ENCODE assay signal across 25 cellular contexts in genomic region chr11:63243533-63243932, GRCh38. TPM values are rescaled to one million over a fixed set of nuclear protein-coding genes. Genes with fewer than 3 reads are reported as not detected.
DNase-seq lines count a peak whose midpoint lies in the region; ATAC-seq and TF ChIP-seq lines count a peak whose summit lies in the region.
"Had no signal": no experiment of that assay in that cellular context is flagged by ENCODE, and none has a peak within 500 bp of the region (broad histone marks: within the 10 kb centered on the region; RNA-seq: fewer than 3 reads in every experiment).

TSS of gene SLC22A25 (minus strand) at chr11:63243599. CDS start at chr11:63229652, 13,947 bp downstream.

- H3K27ac ChIP-seq in esophagus squamous epithelium (peak within 1 kb of the TSS in 3 of 4 donors; percentile 62 to 86 (median 81)), thyroid gland (no peak within 1 kb of the TSS)
- H3K27ac ChIP-seq: cardiac muscle cell, gastrocnemius medialis, neural progenitor cell, psoas muscle had no signal

- H3K4me1 Mint-ChIP-seq in activated naive CD4-positive, alpha-beta T cell treated with anti-CD3 and anti-CD28 coated beads, Interleukin-2, amount 50 U/mL, for 24 hours, result peaks cover 41% of the 10 kb centered on the region
- H3K4me1 Mint-ChIP-seq: activated B cell treated with CpG ODN at 0.5 μM for 24 hours; activated CD4-positive, alpha-beta memory T cell treated with anti-CD3 and anti-CD28 coated beads, Interleukin-2, amount 10 ng/mL, durations not matched to agents 7 days and 5 days; B cell; neural progenitor cell had no signal

- intact Hi-C loops in esophagus squamous epithelium (cut with DNase I), result no loop called here
- intact Hi-C loops in thyroid gland (cut with DNase I), result no loop called here

- H3K27me3 ChIP-seq in esophagus squamous epithelium, result no peaks in the 10 kb centered on the region
- no peaks in the 10 kb centered on the region for H3K27me3 ChIP-seq in thyroid gland
- H3K27me3 ChIP-seq: cardiac muscle cell, gastrocnemius medialis, neural progenitor cell had no signal

- H3K9me3 Mint-ChIP-seq in activated naive CD4-positive, alpha-beta T cell treated with anti-CD3 and anti-CD28 coated beads, Interleukin-2, amount 50 U/mL, for 24 hours, result no peaks in the 10 kb centered on the region
- H3K9me3 Mint-ChIP-seq: activated B cell treated with CpG ODN at 0.5 μM for 24 hours; activated CD4-positive, alpha-beta memory T cell treated with anti-CD3 and anti-CD28 coated beads, Interleukin-2, amount 10 ng/mL, durations not matched to agents 7 days and 5 days; neural progenitor cell had no signal

- H3K36me3 Mint-ChIP-seq in activated naive CD4-positive, alpha-beta T cell treated with anti-CD3 and anti-CD28 coated beads, Interleukin-2, amount 50 U/mL, for 24 hours, result no peaks in the 10 kb centered on the region
- H3K36me3 Mint-ChIP-seq: neural progenitor cell had no signal

- no peaks in the 10 kb centered on the region for H3K9me3 ChIP-seq in esophagus squamous epithelium
- no peaks in the 10 kb centered on the region for H3K9me3 ChIP-seq in thyroid gland
- H3K9me3 ChIP-seq: gastrocnemius medialis, psoas muscle had no signal

- H3K36me3 ChIP-seq in esophagus squamous epithelium (no peaks in the 10 kb centered on the region), thyroid gland (no peaks in the 10 kb centered on the region)
- H3K36me3 ChIP-seq: cardiac muscle cell, gastrocnemius medialis, neural progenitor cell had no signal

- WGBS in esophagus squamous epithelium, 2 donors, result 57 to 63% methylated on average over 1 of the region's 5 CpGs
- 27 to 38% methylated on average over 3 to 5 of the region's 5 CpGs for WGBS in thyroid gland, 2 donors

- H3K4me3 ChIP-seq in esophagus squamous epithelium (no peak within 1 kb of the TSS), thyroid gland (replicated peaks in 1 of 3) (no peak within 1 kb of the TSS)
- H3K4me3 ChIP-seq: cardiac muscle cell, gastrocnemius medialis, lung, neural progenitor cell, psoas muscle had no signal

- no peak for TF ChIP-seq CTCF in esophagus squamous epithelium (IDR thresholded peaks at IDR 0.05)
- no peak for TF ChIP-seq CTCF in thyroid gland (IDR thresholded peaks at IDR 0.05)

- H3K27ac Mint-ChIP-seq in activated naive CD4-positive, alpha-beta T cell treated with anti-CD3 and anti-CD28 coated beads, Interleukin-2, amount 50 U/mL, for 24 hours, result peak within 1 kb of the TSS; percentile 11
- H3K27ac Mint-ChIP-seq: activated B cell treated with CpG ODN at 0.5 μM for 24 hours; activated CD4-positive, alpha-beta memory T cell treated with anti-CD3 and anti-CD28 coated beads, Interleukin-2, amount 10 ng/mL, durations not matched to agents 7 days and 5 days; B cell; neural progenitor cell had no signal

- H3K4me3 Mint-ChIP-seq in activated naive CD4-positive, alpha-beta T cell treated with anti-CD3 and anti-CD28 coated beads, Interleukin-2, amount 50 U/mL, for 24 hours, result peak within 1 kb of the TSS; percentile 62
- H3K4me3 Mint-ChIP-seq: activated B cell treated with CpG ODN at 0.5 μM for 24 hours; activated CD4-positive, alpha-beta memory T cell treated with anti-CD3 and anti-CD28 coated beads, Interleukin-2, amount 10 ng/mL, durations not matched to agents 7 days and 5 days; B cell; neural progenitor cell had no signal

- H3K4me1 ChIP-seq in esophagus squamous epithelium, result peaks cover 7 to 54% (median 19%) of the 10 kb centered on the region in 3 donors
- peaks cover 0 to 3% of the 10 kb centered on the region in 2 donors for H3K4me1 ChIP-seq in thyroid gland
- H3K4me1 ChIP-seq: gastrocnemius medialis, neural progenitor cell, psoas muscle had no signal

- peaks cover 8% of the 10 kb centered on the region for H3K27me3 Mint-ChIP-seq in activated naive CD4-positive, alpha-beta T cell treated with anti-CD3 and anti-CD28 coated beads, Interleukin-2, amount 50 U/mL, for 24 hours

- no peak for ATAC-seq in HG02870 (IDR thresholded peaks at IDR 0.05; ENCODE audit: unreplicated experiment)
- ATAC-seq: gastrocnemius medialis, psoas muscle had no signal

- TF ChIP-seq POLR2A in esophagus squamous epithelium (IDR thresholded peaks at IDR 0.05) (no peak), thyroid gland (IDR thresholded peaks at IDR 0.05) (no peak)

- DNase-seq in activated naive CD4-positive, alpha-beta T cell treated with anti-CD3 and anti-CD28 coated beads, Interleukin-2, amount 50 U/mL, for 16 hours, result no peak
- DNase-seq in MV-4-11 (lab: John Stamatoyannopoulos, UW), result peak; percentile 27
- DNase-seq in esophagus squamous epithelium (lab: John Stamatoyannopoulos, UW), result no peak
- peak; percentile 90 to 92 for DNase-seq in thyroid gland
- no peak for DNase-seq in stimulated activated naive CD4-positive, alpha-beta T cell treated with Interleukin-2 at 50 U/mL for 16 hours (lab: John Stamatoyannopoulos, UW)
- DNase-seq in NCI-H524 (lab: John Stamatoyannopoulos, UW), result no peak
- DNase-seq: 8988T; activated B cell treated with CpG ODN at 0.5 μM for 24 hours; activated CD4-positive, alpha-beta memory T cell treated with anti-CD3 and anti-CD28 coated beads, Interleukin-2, amount 10 ng/mL, durations not matched to agents 7 days and 5 days; activated effector memory CD4-positive, alpha-beta T cell treated with Interleukin-2 at 50 U/mL for 16 hours; COR-L47; gastrocnemius medialis; NCI-H1694; NCI-H69; psoas muscle; RPMI8226; T1000 had no signal

RNA-seq across cellular contexts. Expression of gene SLC22A25, which starts in this region (rescaled TPM):
- under 1 TPM in 1 of 4 donors, not detected in 3; 0.29 TPM for total RNA-seq in esophagus squamous epithelium
- not detected for total RNA-seq in thyroid gland
- total RNA-seq: activated B cell treated with CpG ODN at 0.5 μM for 24 hours; activated CD4-positive, alpha-beta memory T cell treated with anti-CD3 and anti-CD28 coated beads, Interleukin-2, amount 10 ng/mL, durations not matched to agents 7 days and 5 days; B cell; cardiac muscle cell; dermis microvascular lymphatic vessel endothelial cell; lung; psoas muscle; skeletal muscle tissue had no signal

Comparison
In these comparisons a context has a peak if more than half of its experiments do, and no peak if none do; other contexts are left out.
1. Peak in DNase-seq in thyroid gland; RNA of the gene not detected or under 1 TPM.
2. H3K27ac ChIP-seq: peak in esophagus squamous epithelium (3 of 4); none in thyroid gland (0 of 3).